Comparison of ENCODE assay signal across 12 cellular contexts in the genomic region with DNA sequence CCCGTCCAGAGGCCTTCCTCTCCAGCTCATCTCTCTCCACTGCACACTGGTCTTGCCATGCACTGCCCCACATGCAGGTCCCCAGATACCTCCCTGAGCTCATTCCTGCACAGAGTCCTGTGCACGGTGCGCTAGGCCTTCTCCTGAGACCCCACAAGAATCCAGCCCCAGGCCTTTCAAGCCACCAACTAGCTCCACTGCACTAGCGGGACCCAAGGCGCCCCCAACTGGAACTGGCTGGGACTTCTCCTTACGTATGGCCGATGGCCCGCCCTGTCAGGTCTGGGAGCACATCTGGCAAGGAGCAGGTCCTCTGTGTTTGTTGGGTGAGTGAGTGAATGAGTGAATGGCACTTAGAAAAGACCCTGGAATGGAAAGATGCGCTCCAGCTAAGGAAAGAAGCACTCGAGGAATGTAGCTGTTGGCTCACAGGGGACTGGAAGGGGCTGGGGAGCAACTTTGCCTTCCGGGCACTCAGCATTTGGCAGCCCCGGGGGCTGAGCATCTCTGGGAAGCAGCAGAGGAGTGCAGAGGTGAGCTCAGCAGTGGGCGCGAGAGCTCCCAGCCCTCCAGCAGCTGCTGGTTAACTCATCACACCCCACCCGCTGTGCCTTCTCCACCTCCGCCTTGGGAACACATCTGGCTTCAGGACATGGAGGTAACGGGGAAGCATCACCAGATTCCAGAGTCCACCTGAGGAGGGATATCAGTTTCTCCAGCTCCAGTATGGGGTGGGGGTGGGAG.
DNase-seq lines count a peak whose midpoint lies in the region; ATAC-seq and TF ChIP-seq lines count a peak whose summit lies in the region.
"Had no signal": no experiment of that assay in that cellular context is flagged by ENCODE, and none has a peak within 500 bp of the region (broad histone marks: within the 10 kb centered on the region; RNA-seq: fewer than 3 reads in every experiment).

No MANE protein-coding gene starts in this region.

- H3K4me3 Mint-ChIP-seq in natural killer cell treated with Interleukin-12 subunit alpha and Interleukin-12 subunit beta and Interleukin-15 and Interleukin-18, amount 100 ng/mL, for 72 hours = no peak overlapping the region
- H3K4me3 Mint-ChIP-seq in CD8-positive, alpha-beta memory T cell = no peak overlapping the region
- H3K4me3 Mint-ChIP-seq: activated T-helper 17 cell treated with anti-CD3 and anti-CD28 coated beads, Interleukin-2, amount 50 U/mL, for 72 hours had no signal

- H4K20me1 ChIP-seq in PC-9 (ENCODE audit: insufficient read depth) (no peaks in the 10 kb centered on the region), fibroblast of lung (ENCODE audit: control insufficient read depth, extremely low read depth, insufficient read depth, low read length) (no peaks in the 10 kb centered on the region)

- no peak for TF ChIP-seq EP300 in tibial nerve (IDR thresholded peaks at IDR 0.05)

- H2AFZ ChIP-seq in PC-9 (no peak overlapping the region), fibroblast of lung (ENCODE audit: low read length) (no peak overlapping the region)

- no peaks in the 10 kb centered on the region for H3F3A ChIP-seq in PC-9 (ENCODE audit: insufficient read depth, low read depth)

- H3K36me3 ChIP-seq in PC-9 (ENCODE audit: low read depth) (no peaks in the 10 kb centered on the region), fibroblast of lung (ENCODE audit: control insufficient read depth, insufficient read depth, low read length) (peaks cover 5% of the 10 kb centered on the region), tibial nerve (peaks cover 0 to 30% (median 0%) of the 10 kb centered on the region in 3 donors)
- H3K36me3 ChIP-seq in CD8-positive, alpha-beta memory T cell (ENCODE audit: insufficient read depth, low read length) = no peaks in the 10 kb centered on the region

- no peaks in the 10 kb centered on the region for H3K36me3 Mint-ChIP-seq in natural killer cell treated with Interleukin-12 subunit alpha and Interleukin-12 subunit beta and Interleukin-15 and Interleukin-18, amount 100 ng/mL, for 72 hours
- no peaks in the 10 kb centered on the region for H3K36me3 Mint-ChIP-seq in CD8-positive, alpha-beta memory T cell

- no peak overlapping the region for H3K27ac Mint-ChIP-seq in natural killer cell treated with Interleukin-12 subunit alpha and Interleukin-12 subunit beta and Interleukin-15 and Interleukin-18, amount 100 ng/mL, for 72 hours
- H3K27ac Mint-ChIP-seq in CD8-positive, alpha-beta memory T cell = no peak overlapping the region
- H3K27ac Mint-ChIP-seq: activated T-helper 17 cell treated with anti-CD3 and anti-CD28 coated beads, Interleukin-2, amount 50 U/mL, for 72 hours had no signal

- H3K9me3 ChIP-seq in PC-9 (ENCODE audit: insufficient read depth, low read depth) (no peaks in the 10 kb centered on the region), fibroblast of lung (ENCODE audit: control insufficient read depth, insufficient read depth, low read depth, low read length) (no peaks in the 10 kb centered on the region), tibial nerve (no peaks in the 10 kb centered on the region)
- no peaks in the 10 kb centered on the region for H3K9me3 ChIP-seq in CD8-positive, alpha-beta memory T cell (ENCODE audit: low read length)

- no peak for TF ChIP-seq POLR2A in tibial nerve (IDR thresholded peaks at IDR 0.05)

- no peaks in the 10 kb centered on the region for H3K79me2 ChIP-seq in PC-9 (ENCODE audit: low read depth)
- H3K79me2 ChIP-seq in fibroblast of lung (ENCODE audit: control insufficient read depth, insufficient read depth, low read length) = no peaks in the 10 kb centered on the region

- POLR2A ChIA-PET in PC-9 (lab: Charles Lee; ENCODE audit: unreplicated experiment) = no interaction called here
- POLR2A ChIA-PET in CD8-positive, alpha-beta memory T cell (lab: Charles Lee) = no interaction called here

- 69 to 72% methylated on average over 16 of the region's 17 CpGs for WGBS in tibial nerve, 2 donors

- no peaks in the 10 kb centered on the region for H3K9me2 ChIP-seq in PC-9 (ENCODE audit: insufficient read depth)

- no TSS peak for BruUV-seq in PC-9 (replicated peaks; lab: Mats Ljungman, UMichigan)

- TF ChIP-seq CTCF in PC-9 (conservative IDR thresholded peaks at IDR 0.05) = peak; percentile 43; the same call in 1 of the 2 replicates
- TF ChIP-seq CTCF in fibroblast of lung (conservative IDR thresholded peaks at IDR 0.05 in 1 of 2, IDR thresholded peaks at IDR 0.05 in 1 of 2; ENCODE audit: low read depth in 1 of 2, low read length in 2 of 2) = peak; percentile 21 to 45
- TF ChIP-seq CTCF in tibial nerve (IDR thresholded peaks at IDR 0.05) = peak in 3 of 5 experiments; percentile 0 to 13 (median 10)

- H3K27me3 ChIP-seq in PC-9 (ENCODE audit: insufficient read depth, low read depth) = peaks cover 10% of the 10 kb centered on the region
- H3K27me3 ChIP-seq in fibroblast of lung (ENCODE audit: control insufficient read depth, insufficient read depth, low read length) = no peaks in the 10 kb centered on the region
- H3K27me3 ChIP-seq in tibial nerve = no peaks in the 10 kb centered on the region
- no peaks in the 10 kb centered on the region for H3K27me3 ChIP-seq in CD8-positive, alpha-beta memory T cell (ENCODE audit: insufficient read depth, low read length, poor library complexity, severe bottlenecking)

- no peak overlapping the region for H3K9ac ChIP-seq in fibroblast of lung (ENCODE audit: insufficient read depth, low read length)

- ATAC-seq in left ventricle myocardium superior = no peak
- no peak for ATAC-seq in left cardiac atrium
- ATAC-seq in HG03457 (IDR thresholded peaks at IDR 0.05; ENCODE audit: unreplicated experiment) = no peak
- no peak for ATAC-seq in natural killer cell treated with Interleukin-12 subunit alpha and Interleukin-12 subunit beta and Interleukin-15 and Interleukin-18, amount 100 ng/mL, for 72 hours
- ATAC-seq: activated T-helper 17 cell treated with anti-CD3 and anti-CD28 coated beads, Interleukin-2, amount 50 U/mL, for 72 hours had no signal

- H3K27me3 Mint-ChIP-seq in natural killer cell treated with Interleukin-12 subunit alpha and Interleukin-12 subunit beta and Interleukin-15 and Interleukin-18, amount 100 ng/mL, for 72 hours = no peaks in the 10 kb centered on the region
- no peaks in the 10 kb centered on the region for H3K27me3 Mint-ChIP-seq in CD8-positive, alpha-beta memory T cell

- CTCF ChIA-PET in PC-9 (lab: Charles Lee) = no interaction called here
- CTCF ChIA-PET in CD8-positive, alpha-beta memory T cell (lab: Charles Lee) = interaction anchor here (1.3 kb wide), 1 partner anchor 15 kb away, joined by 3 read pairs; no protein-coding TSS in a partner anchor

- no peaks in the 10 kb centered on the region; the same call in 1 of the 2 replicates for H3K4me1 ChIP-seq in PC-9 (replicated peaks; ENCODE audit: insufficient read depth)
- H3K4me1 ChIP-seq in fibroblast of lung (ENCODE audit: control insufficient read depth, extremely low read depth, insufficient read depth, low read length) = peaks cover 7% of the 10 kb centered on the region
- peaks cover 0 to 8% (median 0%) of the 10 kb centered on the region in 4 donors for H3K4me1 ChIP-seq in tibial nerve
- H3K4me1 ChIP-seq in CD8-positive, alpha-beta memory T cell (ENCODE audit: insufficient read depth, low read length) = no peaks in the 10 kb centered on the region

- no peak overlapping the region for H3K4me2 ChIP-seq in PC-9
- H3K4me2 ChIP-seq in fibroblast of lung (ENCODE audit: extremely low read depth, insufficient read depth, low read length) = no peak overlapping the region

- H3K4me3 ChIP-seq in PC-9 (no peak overlapping the region), fibroblast of lung (replicated peaks in 1 of 4; ENCODE audit: control extremely low read depth in 1 of 4, insufficient read depth in 1 of 4, low read depth in 3 of 4, low read length in 4 of 4) (no peak overlapping the region), tibial nerve (no peak overlapping the region)
- no peak overlapping the region for H3K4me3 ChIP-seq in CD8-positive, alpha-beta memory T cell (ENCODE audit: low read length)

- H3K27ac ChIP-seq in PC-9 (no peak overlapping the region), fibroblast of lung (ENCODE audit: insufficient read depth, low read length) (no peak overlapping the region), tibial nerve (peak overlapping the region in 1 of 4 donors; percentile 53)
- no peak overlapping the region for H3K27ac ChIP-seq in CD8-positive, alpha-beta memory T cell (ENCODE audit: low read depth, low read length)

- no peaks in the 10 kb centered on the region for H3K4me1 Mint-ChIP-seq in natural killer cell treated with Interleukin-12 subunit alpha and Interleukin-12 subunit beta and Interleukin-15 and Interleukin-18, amount 100 ng/mL, for 72 hours (ENCODE audit: low read depth in 2 of 2)
- H3K4me1 Mint-ChIP-seq in CD8-positive, alpha-beta memory T cell = no peaks in the 10 kb centered on the region
- H3K4me1 Mint-ChIP-seq: activated T-helper 17 cell treated with anti-CD3 and anti-CD28 coated beads, Interleukin-2, amount 50 U/mL, for 72 hours had no signal

- intact Hi-C loops in left ventricle myocardium superior (cut with micrococcal nuclease) = no loop called here
- intact Hi-C loops in left cardiac atrium (cut with DNase I) = no loop called here
- intact Hi-C loops in PC-9 (cut with micrococcal nuclease; ENCODE audit: unreplicated experiment) = loop anchor here (10.0 kb wide), 1 partner anchor 76 kb away; no protein-coding TSS in a partner anchor

- DNase-seq in left ventricle myocardium superior (peak; percentile 18), left cardiac atrium (no peak), PC-9 (no peak), fibroblast of lung (ENCODE audit: low read depth in 2 of 2) (no peak), tibial nerve (ENCODE audit: low spot score in 2 of 2) (no peak)
- DNase-seq in natural killer cell treated with Interleukin-12 subunit alpha and Interleukin-12 subunit beta and Interleukin-15 and Interleukin-18, amount 100 ng/mL, for 72 hours (ENCODE audit: low spot score) = no peak
- DNase-seq in CD8-positive, alpha-beta memory T cell = no peak
- DNase-seq: NCI-H524 treated with DMSO at 0.1 percent for 48 hours; stimulated activated CD4-positive, alpha-beta T cell treated with anti-CD3 and anti-CD28 coated beads, Interleukin-12 subunit alpha, Interleukin-12 subunit beta, amount 100 ng/mL, for 4 hours; T-helper 9 cell had no signal

- H3K9me3 Mint-ChIP-seq in natural killer cell treated with Interleukin-12 subunit alpha and Interleukin-12 subunit beta and Interleukin-15 and Interleukin-18, amount 100 ng/mL, for 72 hours = no peaks in the 10 kb centered on the region
- no peaks in the 10 kb centered on the region for H3K9me3 Mint-ChIP-seq in CD8-positive, alpha-beta memory T cell
- H3K9me3 Mint-ChIP-seq: activated T-helper 17 cell treated with anti-CD3 and anti-CD28 coated beads, Interleukin-2, amount 50 U/mL, for 72 hours had no signal
